In the genomic region with DNA sequence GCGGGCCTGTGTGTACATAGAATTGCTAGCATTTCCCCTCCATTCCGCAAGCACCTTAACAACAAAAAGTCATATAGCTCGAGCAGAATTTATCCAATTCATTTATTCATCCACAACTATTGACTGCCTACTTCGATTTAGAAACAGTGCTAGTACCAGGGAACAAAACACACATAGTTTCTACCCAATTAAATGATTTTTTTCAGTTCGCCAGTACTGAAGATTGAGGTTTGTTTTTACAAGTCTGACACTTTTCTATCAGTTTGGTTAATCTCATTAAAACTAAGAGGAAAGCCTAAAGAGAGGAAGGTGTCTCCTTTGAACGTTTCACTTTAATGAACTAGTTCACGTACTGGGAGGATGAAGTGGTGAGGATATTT, we compare ENCODE assay signal across 8 cellular contexts. TPM values are rescaled to one million over a fixed set of nuclear protein-coding genes. Genes with fewer than 3 reads are reported as not detected.
A peak's percentile ranks its signal among the peaks of the same experiment; 100 is the strongest.
DNase-seq lines count a peak whose midpoint lies in the region; ATAC-seq and TF ChIP-seq lines count a peak whose summit lies in the region.

No MANE protein-coding gene starts in this region.

- peaks cover 24% of the 10 kb centered on the region for H3K4me1 Mint-ChIP-seq in T-helper 2 cell treated with Interferon-gamma antibody and Interleukin-4, amounts not matched to agents 5 μg/mL and 100 μg/mL, for 36 hours (ENCODE audit: low read depth)

- peak overlapping the region; percentile 83 to 94 (median 90) for H3K27ac ChIP-seq in gastroesophageal sphincter
- peak overlapping the region; percentile 63 to 93 (median 87) for H3K27ac ChIP-seq in skin epidermis

- no peaks in the 10 kb centered on the region for H3K9me3 Mint-ChIP-seq in T-helper 2 cell treated with Interferon-gamma antibody and Interleukin-4, amounts not matched to agents 5 μg/mL and 100 μg/mL, for 36 hours

- H3K9me3 ChIP-seq in HAP-1 (no peaks in the 10 kb centered on the region), gastroesophageal sphincter (no peaks in the 10 kb centered on the region)

- in situ Hi-C loops in HAP-1 (cut with MboI; ENCODE audit: low sequenced_read_pairs) = no loop called here

- H3K27ac Mint-ChIP-seq in T-helper 2 cell treated with Interferon-gamma antibody and Interleukin-4, amounts not matched to agents 5 μg/mL and 100 μg/mL, for 36 hours = peak overlapping the region; percentile 95

- 0 to 2% methylated on average over 6 to 7 of the region's 7 CpGs for whole genome bisulfite sequencing in gastroesophageal sphincter (ENCODE audit: low coverage in 1 of 2), 2 donors

- TF ChIP-seq POLR2A in gastroesophageal sphincter (IDR thresholded peaks at IDR 0.05) = no peak

- TF ChIP-seq EP300 in gastroesophageal sphincter (IDR thresholded peaks at IDR 0.05) = no peak

- no peak for ATAC-seq in gastroesophageal sphincter
- ATAC-seq in GM18517 (IDR thresholded peaks at IDR 0.05; ENCODE audit: unreplicated experiment) = no peak
- no peak for ATAC-seq in HG03135 (IDR thresholded peaks at IDR 0.05; ENCODE audit: unreplicated experiment)
- ATAC-seq in HG03139 (IDR thresholded peaks at IDR 0.05; ENCODE audit: unreplicated experiment) = no peak
- no peak for ATAC-seq in GM18867 (IDR thresholded peaks at IDR 0.05; ENCODE audit: unreplicated experiment)

- TF ChIP-seq CTCF in gastroesophageal sphincter (IDR thresholded peaks at IDR 0.05) = no peak

- H3K27me3 Mint-ChIP-seq in T-helper 2 cell treated with Interferon-gamma antibody and Interleukin-4, amounts not matched to agents 5 μg/mL and 100 μg/mL, for 36 hours (ENCODE audit: low read depth) = peaks cover 10% of the 10 kb centered on the region

- H3K4me3 Mint-ChIP-seq in T-helper 2 cell treated with Interferon-gamma antibody and Interleukin-4, amounts not matched to agents 5 μg/mL and 100 μg/mL, for 36 hours = peak overlapping the region; percentile 98

- H3K36me3 ChIP-seq in HAP-1 (replicated peaks) = peaks cover 9% of the 10 kb centered on the region
- no peaks in the 10 kb centered on the region for H3K36me3 ChIP-seq in gastroesophageal sphincter

- H3K36me3 Mint-ChIP-seq in T-helper 2 cell treated with Interferon-gamma antibody and Interleukin-4, amounts not matched to agents 5 μg/mL and 100 μg/mL, for 36 hours (ENCODE audit: low read depth) = peaks cover 18% of the 10 kb centered on the region

- H3K4me1 ChIP-seq in HAP-1 (peaks cover 11% of the 10 kb centered on the region; the same call in 1 of the 2 replicates), gastroesophageal sphincter (peaks cover 8 to 46% (median 23%) of the 10 kb centered on the region in 3 donors)

- DNase-seq in HAP-1 (ENCODE audit: low spot score in 2 of 2) = peak in 1 of 2 experiments; percentile 36
- DNase-seq in T-helper 2 cell treated with Interferon-gamma antibody and Interleukin-4, amounts not matched to agents 5 μg/mL and 100 μg/mL, for 36 hours (ENCODE audit: low spot score) = no peak

- H3K4me3 ChIP-seq in HAP-1 (peak overlapping the region; percentile 72), gastroesophageal sphincter (peak overlapping the region; percentile 94 to 99), skin epidermis (peak overlapping the region; percentile 67 to 98 (median 93))

- H3K27me3 ChIP-seq in HAP-1 (ENCODE audit: low read depth) = no peaks in the 10 kb centered on the region
- H3K27me3 ChIP-seq in gastroesophageal sphincter = no peaks in the 10 kb centered on the region

RNA-seq across cellular contexts. Expression of gene TAF11, which starts 0.6 kb away (rescaled TPM):
- total RNA-seq in gastroesophageal sphincter = 10 to 100 TPM; 20.9 to 25.6 (median 23.2) TPM

RNA-seq across cellular contexts. Expression of gene ANKS1A, which starts 0.6 kb away (rescaled TPM):
- 100 to 1,000 TPM in 2 of 4 donors, 10 to 100 TPM in 2; 52.0 to 135 (median 88.4) TPM for total RNA-seq in gastroesophageal sphincter
